14 cellular contexts compared by ENCODE assay signal in the genomic region with DNA sequence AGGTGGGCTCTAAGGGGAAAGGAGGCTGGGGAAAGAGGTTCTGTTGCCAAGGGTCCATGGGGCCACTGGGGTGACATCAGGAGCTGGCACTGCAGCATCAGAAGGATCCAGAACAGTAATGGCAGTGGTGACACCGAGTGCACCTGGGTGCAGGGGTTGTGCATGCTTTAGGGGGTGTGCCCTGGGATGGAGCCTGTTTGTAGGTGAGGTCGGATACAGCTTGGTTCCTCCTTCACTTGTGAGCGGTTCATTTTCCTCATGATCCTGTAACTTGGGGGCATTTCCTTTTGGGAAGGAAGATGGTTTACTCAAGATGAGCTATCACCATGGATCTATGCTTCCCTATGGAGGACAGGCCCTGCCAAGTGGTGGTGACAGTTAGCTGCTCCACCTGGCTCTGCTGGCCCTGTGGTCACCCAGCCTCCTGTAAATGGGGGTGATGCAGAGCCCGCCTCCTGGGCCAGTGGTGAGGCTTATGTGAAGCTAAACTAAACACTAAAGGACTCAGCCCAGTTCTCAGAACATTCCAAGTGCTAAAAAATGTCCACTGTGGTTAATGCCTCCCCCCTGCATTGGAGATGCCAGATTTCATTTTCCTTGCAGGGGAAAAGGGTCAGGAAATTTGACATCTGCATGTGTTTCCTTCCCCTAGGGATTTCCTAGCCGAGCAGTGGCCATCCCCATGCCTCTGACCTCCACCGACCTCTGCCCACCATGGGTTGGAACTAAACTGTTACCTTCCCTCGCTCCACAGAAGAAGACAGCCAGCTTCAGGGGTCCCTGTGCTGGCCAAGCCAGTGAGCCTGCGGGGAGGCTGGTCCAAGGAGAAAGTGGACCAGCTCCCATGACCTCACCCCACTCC. TPM values are rescaled to one million over a fixed set of nuclear protein-coding genes. Genes with fewer than 3 reads are reported as not detected.
DNase-seq lines count a peak whose midpoint lies in the region; ATAC-seq, FAIRE-seq and TF ChIP-seq lines count a peak whose summit lies in the region.
"Had no signal": no experiment of that assay in that cellular context is flagged by ENCODE, and none has a peak within 500 bp of the region (broad histone marks: within the 10 kb centered on the region; RNA-seq: fewer than 3 reads in every experiment).

No MANE protein-coding gene starts in this region.

- no peak overlapping the region for H3K9ac ChIP-seq in kidney (ENCODE audit: low read length in 2 of 2)

- H3K4me1 ChIP-seq in kidney (ENCODE audit: control insufficient read depth in 1 of 2, insufficient read depth in 1 of 2, low read depth in 1 of 2, low read length in 2 of 2) (no peaks in the 10 kb centered on the region), stomach (no peaks in the 10 kb centered on the region)
- H3K4me1 ChIP-seq: right lobe of liver had no signal

- TF ChIP-seq CTCF in GM12865 (IDR thresholded peaks at IDR 0.05; ENCODE audit: insufficient read depth, low read depth, low read length, missing control alignments): no peak
- TF ChIP-seq CTCF in kidney (IDR thresholded peaks at IDR 0.05; ENCODE audit: borderline replicate concordance, extremely low read depth, insufficient read depth): no peak
- no peak for TF ChIP-seq CTCF in stomach (IDR thresholded peaks at IDR 0.05)

- WGBS in stomach, 5 donors: 81 to 87% (median 85%) methylated on average over 7 to 8 of the region's 8 CpGs

- intact Hi-C loops in kidney (cut with DNase I) (no loop called here), stomach (cut with DNase I; ENCODE audit: low total_unique reads) (no loop called here)

- TF ChIP-seq EP300 in stomach (IDR thresholded peaks at IDR 0.05): no peak

- FAIRE-seq in kidney (lab: Jason Lieb, UNC) (no peak), H54 (lab: Jason Lieb, UNC) (no peak)
- FAIRE-seq: islet of Langerhans had no signal

- no peak overlapping the region for H3K27ac ChIP-seq in kidney (ENCODE audit: low read depth in 2 of 2, low read length in 2 of 2)
- no peak overlapping the region for H3K27ac ChIP-seq in stomach
- H3K27ac ChIP-seq: right lobe of liver had no signal

- H3K4me3 ChIP-seq in GM12865 (ENCODE audit: low read depth, low read length): no peak overlapping the region
- no peak overlapping the region for H3K4me3 ChIP-seq in kidney (ENCODE audit: low read length in 2 of 2)
- no peak overlapping the region for H3K4me3 ChIP-seq in stomach
- H3K4me3 ChIP-seq: right lobe of liver had no signal

- ATAC-seq in GM21367 (IDR thresholded peaks at IDR 0.05; ENCODE audit: unreplicated experiment): peak; percentile 16
- ATAC-seq in HG03520 (IDR thresholded peaks at IDR 0.05; ENCODE audit: unreplicated experiment): peak; percentile 14

- DNase-seq in GM12865 (ENCODE audit: low read depth) (peak; percentile 70), kidney (peak; percentile 51), stomach (no peak), NCI-H345 (lab: John Stamatoyannopoulos, UW) (no peak), H54 (ENCODE audit: insufficient read length, low spot score) (no peak), HT-29 (ENCODE audit: low spot score) (no peak)
- DNase-seq: activated T-cell treated with anti-CD3 and anti-CD28 coated beads, Interleukin-2, amount 50 U/mL, for 4 hours; effector CD4-positive, alpha-beta T cell; NCI-H1694 treated with DMSO at 0.1 percent for 48 hours; substantia nigra had no signal

- no peaks in the 10 kb centered on the region for H3K27me3 ChIP-seq in stomach
- H3K27me3 ChIP-seq: right lobe of liver had no signal

- H3K9me3 ChIP-seq in kidney (ENCODE audit: control insufficient read depth in 1 of 2, low read length in 2 of 2) (no peaks in the 10 kb centered on the region), stomach (no peaks in the 10 kb centered on the region)
- H3K9me3 ChIP-seq: right lobe of liver had no signal

- H3K36me3 ChIP-seq in kidney (ENCODE audit: control insufficient read depth in 1 of 2, insufficient read depth in 2 of 2, low read length in 2 of 2) (peaks cover 42 to 45% of the 10 kb centered on the region in 2 donors), stomach (peaks cover 64 to 100% (median 100%) of the 10 kb centered on the region in 4 donors)

- no peak for TF ChIP-seq POLR2A in stomach (IDR thresholded peaks at IDR 0.05)
- no peak for TF ChIP-seq POLR2A in H54 (IDR thresholded peaks at IDR 0.05; ENCODE audit: low read depth, low read length)

RNA-seq across cellular contexts. Expression of gene CD74, which starts 13.3 kb away (rescaled TPM):
- 2,003 TPM for total RNA-seq in kidney
- 1,887 TPM for polyA plus RNA-seq in kidney (ENCODE audit: insufficient read depth, low read depth, low replicate concordance)
- 1,000 to 10,000 TPM in 1 of 5 donors, 100 to 1,000 TPM in 4; 102 to 1,185 (median 324) TPM for total RNA-seq in stomach
- 100 to 1,000 TPM; 177 to 883 (median 268) TPM for polyA plus RNA-seq in stomach
- 9.8 and 12.7 TPM in 2 replicates for total RNA-seq in HT-29 (2014; rRNA removed; shearing (Covaris generic))

RNA-seq across cellular contexts. Expression of gene TCOF1, which starts 41.9 kb away (rescaled TPM):
- total RNA-seq in kidney (23.5 TPM), stomach (10 to 100 TPM; 13.6 to 47.8 (median 36.2) TPM)
- polyA plus RNA-seq in kidney (ENCODE audit: insufficient read depth, low read depth, low replicate concordance) (12.2 TPM), stomach (10 to 100 TPM; 11.7 to 74.1 (median 14.0) TPM)
- total RNA-seq in HT-29 (2014; rRNA removed; shearing (Covaris generic)): 83.9 and 85.7 TPM in 2 replicates

RNA-seq across cellular contexts. Expression of gene RPS14, which starts 50.1 kb away (rescaled TPM):
- total RNA-seq in kidney: 1,504 TPM
- polyA plus RNA-seq in kidney (ENCODE audit: insufficient read depth, low read depth, low replicate concordance): 1,994 TPM
- total RNA-seq in stomach: 1,000 to 10,000 TPM in 4 of 5 donors, 100 to 1,000 TPM in 1; 899 to 3,971 (median 1,858) TPM
- polyA plus RNA-seq in stomach: 1,000 to 10,000 TPM; 4,327 to 6,427 (median 4,820) TPM
- 1,946 and 1,965 TPM in 2 replicates for total RNA-seq in HT-29 (2014; rRNA removed; shearing (Covaris generic))

Comparison
In these comparisons a context has a peak if more than half of its experiments do, and no peak if none do; other contexts are left out.
1. DNase-seq: peak in GM12865 (single experiment) and kidney (single experiment); none in stomach (single experiment), NCI-H345 (single experiment), H54 (single experiment) and HT-29 (single experiment).